In the genomic region with DNA sequence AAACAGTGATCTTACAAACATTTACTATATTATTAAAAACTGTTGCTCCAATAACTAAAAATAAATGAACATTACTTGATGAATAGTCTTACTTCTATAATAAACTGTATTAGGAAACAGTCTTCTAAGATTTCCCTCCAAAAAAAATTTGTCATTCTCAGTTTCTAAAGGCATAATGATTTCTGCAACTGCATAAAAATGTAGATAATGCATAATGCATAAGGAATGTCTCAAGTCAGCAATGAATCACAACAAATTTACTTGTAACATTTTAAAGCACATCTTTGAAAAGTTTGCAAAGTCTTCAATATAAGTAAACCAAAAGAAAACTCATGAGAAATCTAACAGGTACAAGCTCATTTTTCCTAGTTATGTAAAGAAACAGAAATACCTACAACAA, we compare ENCODE assay signal across 24 cellular contexts.
DNase-seq lines count a peak whose midpoint lies in the region; ATAC-seq and TF ChIP-seq lines count a peak whose summit lies in the region.
"Had no signal": no experiment of that assay in that cellular context is flagged by ENCODE, and none has a peak within 500 bp of the region (broad histone marks: within the 10 kb centered on the region; RNA-seq: fewer than 3 reads in every experiment).

No MANE protein-coding gene starts in this region.

- peaks cover 12% of the 10 kb centered on the region for H3F3A ChIP-seq in GM23248 (ENCODE audit: insufficient read depth)

- no peak for ATAC-seq in GM21786 (IDR thresholded peaks at IDR 0.05; ENCODE audit: unreplicated experiment)
- ATAC-seq: activated CD8-positive, alpha-beta memory T cell treated with anti-CD3 and anti-CD28 coated beads, Interleukin-2, amount 10 ng/mL, durations not matched to agents 7 days and 5 days; left ventricle myocardium superior; pancreas; right cardiac atrium; stimulated activated naive CD8-positive, alpha-beta T cell treated with anti-CD3 and anti-CD28 coated beads, Interleukin-15, amount 100 ng/mL, for 72 hours had no signal

- in situ Hi-C loops in GM23248 (cut with MboI): no loop called here

- TF ChIP-seq EP300 in tibial nerve (IDR thresholded peaks at IDR 0.05): no peak

- no peaks in the 10 kb centered on the region for H4K20me1 ChIP-seq in GM23248 (ENCODE audit: insufficient read depth)

- H3K4me3 Mint-ChIP-seq in endodermal cell: no peak overlapping the region
- H3K4me3 Mint-ChIP-seq: activated CD8-positive, alpha-beta memory T cell treated with anti-CD3 and anti-CD28 coated beads, Interleukin-2, amount 10 ng/mL, durations not matched to agents 7 days and 5 days; activated naive CD4-positive, alpha-beta T cell treated with anti-CD3 and anti-CD28 coated beads, Interleukin-2, amount 50 U/mL, for 24 hours; CD4-positive, alpha-beta T cell; IgD-negative memory B cell; immature natural killer cell; nephron progenitor cell; stimulated activated naive CD8-positive, alpha-beta T cell treated with anti-CD3 and anti-CD28 coated beads, Interleukin-15, amount 100 ng/mL, for 72 hours had no signal

- H3K4me3 ChIP-seq in ACC112 (ENCODE audit: low read depth, low read length) (no peak overlapping the region), GM23248 (no peak overlapping the region), adipocyte (ENCODE audit: low read length) (no peak overlapping the region), fibroblast of pulmonary artery (replicated peaks; ENCODE audit: low read depth, low read length) (no peak overlapping the region), endodermal cell (ENCODE audit: low read length) (no peak overlapping the region), tibial nerve (no peak overlapping the region)
- H3K4me3 ChIP-seq: hepatocyte, pancreas had no signal

- H3K27ac ChIP-seq in ACC112 (ENCODE audit: low read depth, low read length) (peak overlapping the region; percentile 6; the same call in 1 of the 2 replicates), GM23248 (no peak overlapping the region), endodermal cell (ENCODE audit: low read depth, low read length) (no peak overlapping the region), tibial nerve (no peak overlapping the region)
- H3K27ac ChIP-seq: hepatocyte, pancreas had no signal

- H3K9me3 ChIP-seq in GM23248 (ENCODE audit: low read depth) (no peaks in the 10 kb centered on the region), adipocyte (ENCODE audit: control insufficient read depth, low read length) (peaks cover 3% of the 10 kb centered on the region), endodermal cell (ENCODE audit: control insufficient read depth, low read length) (peaks cover 17% of the 10 kb centered on the region), tibial nerve (peaks cover 0 to 6% (median 0%) of the 10 kb centered on the region in 4 donors)
- H3K9me3 ChIP-seq: pancreas had no signal

- H3K27ac Mint-ChIP-seq in endodermal cell: no peak overlapping the region
- H3K27ac Mint-ChIP-seq: activated CD8-positive, alpha-beta memory T cell treated with anti-CD3 and anti-CD28 coated beads, Interleukin-2, amount 10 ng/mL, durations not matched to agents 7 days and 5 days; activated naive CD4-positive, alpha-beta T cell treated with anti-CD3 and anti-CD28 coated beads, Interleukin-2, amount 50 U/mL, for 24 hours; CD4-positive, alpha-beta T cell; IgD-negative memory B cell; nephron progenitor cell; stimulated activated naive CD8-positive, alpha-beta T cell treated with anti-CD3 and anti-CD28 coated beads, Interleukin-15, amount 100 ng/mL, for 72 hours had no signal

- peaks cover 49% of the 10 kb centered on the region for H3K36me3 ChIP-seq in ACC112 (ENCODE audit: insufficient read depth, low read length)
- H3K36me3 ChIP-seq in GM23248 (ENCODE audit: low read depth): peaks cover 15% of the 10 kb centered on the region
- peaks cover 36% of the 10 kb centered on the region for H3K36me3 ChIP-seq in adipocyte (ENCODE audit: control insufficient read depth, insufficient read depth, low read length, severe bottlenecking)
- peaks cover 17% of the 10 kb centered on the region for H3K36me3 ChIP-seq in endodermal cell (ENCODE audit: control insufficient read depth, insufficient read depth, low read length)
- H3K36me3 ChIP-seq in tibial nerve: peaks cover 0 to 73% (median 4%) of the 10 kb centered on the region in 3 donors

- H2AFZ ChIP-seq in ACC112 (ENCODE audit: low read length, unreplicated experiment) (no peak overlapping the region), GM23248 (no peak overlapping the region)
- H2AFZ ChIP-seq: hepatocyte had no signal

- peaks cover 10% of the 10 kb centered on the region for H3K4me1 ChIP-seq in ACC112 (ENCODE audit: control insufficient read depth, insufficient read depth, low read length, unreplicated experiment)
- peaks cover 14% of the 10 kb centered on the region for H3K4me1 ChIP-seq in GM23248 (ENCODE audit: insufficient read depth)
- H3K4me1 ChIP-seq in adipocyte (ENCODE audit: control insufficient read depth, insufficient read depth, low read length): peaks cover 11% of the 10 kb centered on the region
- no peaks in the 10 kb centered on the region for H3K4me1 ChIP-seq in endodermal cell (ENCODE audit: control insufficient read depth, insufficient read depth, low read length)
- H3K4me1 ChIP-seq in tibial nerve: no peaks in the 10 kb centered on the region

- H3K27me3 ChIP-seq in ACC112 (ENCODE audit: insufficient read depth, low read length): no peaks in the 10 kb centered on the region
- no peaks in the 10 kb centered on the region for H3K27me3 ChIP-seq in GM23248 (replicated peaks; ENCODE audit: insufficient read depth)
- no peaks in the 10 kb centered on the region for H3K27me3 ChIP-seq in adipocyte (replicated peaks; ENCODE audit: control insufficient read depth, insufficient read depth, low read length)
- H3K27me3 ChIP-seq in endodermal cell (ENCODE audit: control insufficient read depth, insufficient read depth, low read length, poor library complexity, severe bottlenecking): no peaks in the 10 kb centered on the region
- no peaks in the 10 kb centered on the region for H3K27me3 ChIP-seq in tibial nerve
- H3K27me3 ChIP-seq: hepatocyte, pancreas had no signal

- H3K9me3 Mint-ChIP-seq in endodermal cell: peaks cover 19% of the 10 kb centered on the region
- H3K9me3 Mint-ChIP-seq: activated naive CD4-positive, alpha-beta T cell treated with anti-CD3 and anti-CD28 coated beads, Interleukin-2, amount 50 U/mL, for 24 hours; CD4-positive, alpha-beta T cell; IgD-negative memory B cell; immature natural killer cell; stimulated activated naive CD8-positive, alpha-beta T cell treated with anti-CD3 and anti-CD28 coated beads, Interleukin-15, amount 100 ng/mL, for 72 hours had no signal

- no peaks in the 10 kb centered on the region for H3K4me1 Mint-ChIP-seq in endodermal cell
- H3K4me1 Mint-ChIP-seq: activated CD8-positive, alpha-beta memory T cell treated with anti-CD3 and anti-CD28 coated beads, Interleukin-2, amount 10 ng/mL, durations not matched to agents 7 days and 5 days; activated naive CD4-positive, alpha-beta T cell treated with anti-CD3 and anti-CD28 coated beads, Interleukin-2, amount 50 U/mL, for 24 hours; immature natural killer cell; nephron progenitor cell; stimulated activated naive CD8-positive, alpha-beta T cell treated with anti-CD3 and anti-CD28 coated beads, Interleukin-15, amount 100 ng/mL, for 72 hours had no signal

- no peaks in the 10 kb centered on the region for H3K9me2 ChIP-seq in GM23248 (ENCODE audit: insufficient read depth)

- no peak overlapping the region for H3K4me2 ChIP-seq in GM23248 (ENCODE audit: unreplicated experiment)
- H3K4me2 ChIP-seq: hepatocyte had no signal

- no peak overlapping the region for H3K9ac ChIP-seq in GM23248
- no peak overlapping the region for H3K9ac ChIP-seq in adipocyte (ENCODE audit: low read length)
- H3K9ac ChIP-seq in endodermal cell (ENCODE audit: extremely low read depth, low read length, poor library complexity, severe bottlenecking): no peak overlapping the region

- H3K27me3 Mint-ChIP-seq in endodermal cell (ENCODE audit: insufficient read depth): no peaks in the 10 kb centered on the region
- H3K27me3 Mint-ChIP-seq: activated CD8-positive, alpha-beta memory T cell treated with anti-CD3 and anti-CD28 coated beads, Interleukin-2, amount 10 ng/mL, durations not matched to agents 7 days and 5 days; activated naive CD4-positive, alpha-beta T cell treated with anti-CD3 and anti-CD28 coated beads, Interleukin-2, amount 50 U/mL, for 24 hours; CD4-positive, alpha-beta T cell; IgD-negative memory B cell; stimulated activated naive CD8-positive, alpha-beta T cell treated with anti-CD3 and anti-CD28 coated beads, Interleukin-15, amount 100 ng/mL, for 72 hours had no signal

- peak; percentile 47 for DNase-seq in GM23248
- peak; percentile 55 for DNase-seq in adipocyte (ENCODE audit: low read depth)
- peak; percentile 24 for DNase-seq in fibroblast of pulmonary artery (ENCODE audit: low read depth)
- DNase-seq in endodermal cell: no peak
- no peak for DNase-seq in tibial nerve (ENCODE audit: low spot score in 2 of 2)
- no peak for DNase-seq in NCI-H1436 treated with DMSO at 0.1 percent for 48 hours (lab: John Stamatoyannopoulos, UW)
- DNase-seq: activated CD4-positive, alpha-beta T cell treated with anti-CD3 and anti-CD28 coated beads for 4 hours; activated CD8-positive, alpha-beta memory T cell treated with anti-CD3 and anti-CD28 coated beads, Interleukin-2, amount 10 ng/mL, durations not matched to agents 7 days and 5 days; CD4-positive, alpha-beta T cell; DMS53; GOT3; immature natural killer cell; left ventricle myocardium superior; NCI-H2081 treated with DMSO at 0.1 percent for 48 hours; nephron progenitor cell; pancreas; right cardiac atrium; SIG-M5; stimulated activated naive CD8-positive, alpha-beta T cell treated with anti-CD3 and anti-CD28 coated beads, Interleukin-15, amount 100 ng/mL, for 72 hours had no signal

- no peak for TF ChIP-seq POLR2A in tibial nerve (IDR thresholded peaks at IDR 0.05)

- no peaks in the 10 kb centered on the region for H3K79me2 ChIP-seq in ACC112 (ENCODE audit: control insufficient read depth, insufficient read depth, low read length, unreplicated experiment)
- no peaks in the 10 kb centered on the region for H3K79me2 ChIP-seq in GM23248 (ENCODE audit: insufficient read depth)
- H3K79me2 ChIP-seq: hepatocyte had no signal

- H3K36me3 Mint-ChIP-seq in endodermal cell (ENCODE audit: low read depth): peaks cover 42% of the 10 kb centered on the region

- no peak for TF ChIP-seq CTCF in fibroblast of pulmonary artery (IDR thresholded peaks at IDR 0.05; ENCODE audit: low read length, missing control alignments)
- TF ChIP-seq CTCF in endodermal cell (conservative IDR thresholded peaks at IDR 0.05): no peak
- no peak for TF ChIP-seq CTCF in tibial nerve (IDR thresholded peaks at IDR 0.05)

Comparison
In these comparisons a context has a peak if more than half of its experiments do, and no peak if none do; other contexts are left out.
1. DNase-seq: peak in GM23248 (single experiment), adipocyte (single experiment) and fibroblast of pulmonary artery (single experiment); none in endodermal cell (single experiment), tibial nerve (0 of 2) and NCI-H1436 treated with DMSO at 0.1 percent for 48 hours (single experiment).